In the genomic region with DNA sequence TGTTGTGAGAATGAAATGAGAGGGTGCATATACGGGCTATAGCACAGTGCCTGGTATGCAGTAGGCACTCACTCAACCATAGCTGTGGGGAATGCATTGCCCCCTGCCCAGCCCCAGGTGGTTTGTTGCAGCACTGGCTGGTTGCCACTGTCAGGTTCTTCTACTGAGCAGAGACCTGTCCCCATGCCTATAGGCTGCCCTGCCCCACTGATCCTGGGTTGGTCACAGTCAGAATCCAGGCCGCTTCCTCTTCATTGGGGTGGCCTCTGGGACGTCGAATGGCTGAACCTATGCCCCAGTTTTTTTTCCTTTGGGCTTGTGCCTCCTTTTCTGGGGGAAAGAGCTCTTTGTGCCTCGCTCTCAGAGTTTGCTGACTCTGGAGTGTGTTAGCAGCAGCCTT, we compare ENCODE assay signal across 11 cellular contexts.
"Had no signal": no experiment of that assay in that cellular context is flagged by ENCODE, and none has a peak within 500 bp of the region (broad histone marks: within the 10 kb centered on the region; RNA-seq: fewer than 3 reads in every experiment).

No MANE protein-coding gene starts in this region.

- ATAC-seq: foreskin keratinocyte; stimulated activated naive B cell treated with anti-CD40 and anti-IgM and Interleukin-4, amounts not matched to agents 10 μg/mL and 1 μg/mL and 100 μg/mL, for 72 hours; WTC11 had no signal

- H3K27ac ChIP-seq: foreskin keratinocyte, suprapubic skin had no signal

- H3K27me3 Mint-ChIP-seq: activated CD4-positive, alpha-beta T cell treated with anti-CD3 and anti-CD28 coated beads, Interleukin-2, amount 10 ng/mL, durations not matched to agents 24 days and 14 days; stimulated activated naive B cell treated with anti-CD40 and anti-IgM and Interleukin-4, amounts not matched to agents 10 μg/mL and 1 μg/mL and 100 μg/mL, for 72 hours had no signal

- H3K4me3 ChIP-seq: smooth muscle cell, suprapubic skin had no signal

- H3K9me3 Mint-ChIP-seq: activated CD4-positive, alpha-beta T cell treated with anti-CD3 and anti-CD28 coated beads, Interleukin-2, amount 10 ng/mL, durations not matched to agents 24 days and 14 days; stimulated activated naive B cell treated with anti-CD40 and anti-IgM and Interleukin-4, amounts not matched to agents 10 μg/mL and 1 μg/mL and 100 μg/mL, for 72 hours; WTC11 had no signal

- H3K27ac Mint-ChIP-seq: activated CD4-positive, alpha-beta T cell treated with anti-CD3 and anti-CD28 coated beads, Interleukin-2, amount 10 ng/mL, durations not matched to agents 24 days and 14 days; stimulated activated naive B cell treated with anti-CD40 and anti-IgM and Interleukin-4, amounts not matched to agents 10 μg/mL and 1 μg/mL and 100 μg/mL, for 72 hours; WTC11 had no signal

- H3K36me3 Mint-ChIP-seq: brain had no signal

- H3K27me3 ChIP-seq: suprapubic skin had no signal

- H3K4me1 ChIP-seq: foreskin keratinocyte had no signal

- DNase-seq: activated CD4-positive, alpha-beta T cell treated with anti-CD3 and anti-CD28 coated beads, Interleukin-2, amount 10 ng/mL, durations not matched to agents 24 days and 14 days; activated CD8-positive, alpha-beta memory T cell treated with anti-CD3 and anti-CD28 coated beads for 24 hours; activated naive CD4-positive, alpha-beta T cell treated with anti-CD3 and anti-CD28 coated beads, Interleukin-2, amount 50 U/mL, for 16 hours; foreskin keratinocyte; retina; SK-N-SH; stimulated activated naive B cell treated with anti-CD40 and anti-IgM and Interleukin-4, amounts not matched to agents 10 μg/mL and 1 μg/mL and 100 μg/mL, for 72 hours had no signal

- H3K9me3 ChIP-seq: SK-N-SH, suprapubic skin had no signal

- H3K4me3 Mint-ChIP-seq: activated CD4-positive, alpha-beta T cell treated with anti-CD3 and anti-CD28 coated beads, Interleukin-2, amount 10 ng/mL, durations not matched to agents 24 days and 14 days; brain; stimulated activated naive B cell treated with anti-CD40 and anti-IgM and Interleukin-4, amounts not matched to agents 10 μg/mL and 1 μg/mL and 100 μg/mL, for 72 hours; WTC11 had no signal
